ENCODE assay signal across 18 cellular contexts in genomic region chrX:119363391-119363790, GRCh38. TPM values are rescaled to one million over a fixed set of nuclear protein-coding genes. Genes with fewer than 3 reads are reported as not detected.
DNase-seq lines count a peak whose midpoint lies in the region; ATAC-seq, FAIRE-seq and TF ChIP-seq lines count a peak whose summit lies in the region.
"Had no signal": no experiment of that assay in that cellular context is flagged by ENCODE, and none has a peak within 500 bp of the region (broad histone marks: within the 10 kb centered on the region; RNA-seq: fewer than 3 reads in every experiment).

No MANE protein-coding gene starts in this region.

- TF ChIP-seq RAD21 in K562 (CRISPR knock-in tag; conservative IDR thresholded peaks at IDR 0.05 in 1 of 2, IDR thresholded peaks at IDR 0.05 in 1 of 2), result no peak

- TF ChIP-seq POLR2A in K562 (conservative IDR thresholded peaks at IDR 0.05), result no peak

- no peaks in the 10 kb centered on the region for H3K27me3 Mint-ChIP-seq in stimulated activated memory B cell treated with anti-CD40 and anti-IgM and Interleukin-4, amounts not matched to agents 10 μg/mL and 1 μg/mL and 100 μg/mL, for 72 hours

- 2% methylated on average over 6 of the region's 6 CpGs for WGBS in K562 (ENCODE audit: insufficient coverage, low coverage, missing lambda C conversion rate)
- 75% methylated on average over 6 of the region's 6 CpGs for WGBS in smooth muscle cell (ENCODE audit: low lambda C conversion rate)

- H3K4me3 ChIP-seq in K562, result no peak overlapping the region
- H3K4me3 ChIP-seq in smooth muscle cell, result no peak overlapping the region
- H3K4me3 ChIP-seq: HAP-1 had no signal

- intact Hi-C loops in K562 (cut with micrococcal nuclease), result no loop called here

- H3K9me3 Mint-ChIP-seq in stimulated activated memory B cell treated with anti-CD40 and anti-IgM and Interleukin-4, amounts not matched to agents 10 μg/mL and 1 μg/mL and 100 μg/mL, for 72 hours, result no peaks in the 10 kb centered on the region
- H3K9me3 Mint-ChIP-seq: HFFc6 had no signal

- H3K4me2 ChIP-seq in K562 (ENCODE audit: insufficient read depth, low read length), result no peak overlapping the region
- H3K4me2 ChIP-seq in smooth muscle cell, result no peak overlapping the region

- H3K27ac ChIP-seq in K562 (ENCODE audit: extremely low read depth, low read depth, low read length) (no peak overlapping the region), smooth muscle cell (ENCODE audit: low read depth) (no peak overlapping the region)

- H3K36me3 Mint-ChIP-seq in stimulated activated memory B cell treated with anti-CD40 and anti-IgM and Interleukin-4, amounts not matched to agents 10 μg/mL and 1 μg/mL and 100 μg/mL, for 72 hours, result no peaks in the 10 kb centered on the region
- H3K36me3 Mint-ChIP-seq: CD4-positive, alpha-beta memory T cell had no signal

- DNase-seq in NOMO-1 treated with DMSO at 0.1 percent for 48 hours (lab: John Stamatoyannopoulos, UW; ENCODE audit: unreplicated experiment), result peak; percentile 0
- DNase-seq in NOMO-1 (lab: John Stamatoyannopoulos, UW; ENCODE audit: unreplicated experiment in 2 of 2), result no peak
- DNase-seq in K562 (ENCODE audit: extremely low read depth in 1 of 4, low spot score in 3 of 4), result no peak
- peak; percentile 44 for DNase-seq in left lobe of liver (ENCODE audit: low spot score)
- DNase-seq in smooth muscle cell (lab: John Stamatoyannopoulos, UW; ENCODE audit: unreplicated experiment), result no peak
- DNase-seq: 8988T; C1 segment of cervical spinal cord; Calu3; CD4-positive, alpha-beta memory T cell; COR-L47; DND-41; GOT3; HFFc6 had no signal

- H3K36me3 ChIP-seq in K562 (ENCODE audit: control insufficient read depth, insufficient read depth, low read length) (no peaks in the 10 kb centered on the region), smooth muscle cell (ENCODE audit: low read depth) (no peaks in the 10 kb centered on the region)
- H3K36me3 ChIP-seq: HAP-1 had no signal

- H3K9ac ChIP-seq in K562 (ENCODE audit: insufficient read depth in 1 of 2, low read depth in 2 of 2, low read length in 2 of 2) (no peak overlapping the region), smooth muscle cell (ENCODE audit: low read depth) (no peak overlapping the region)

- TF ChIP-seq CTCF in K562 (IDR thresholded peaks at IDR 0.05 in 2 of 3, conservative IDR thresholded peaks at IDR 0.05 in 1 of 3; ENCODE audit: insufficient read depth in 2 of 3, low read depth in 1 of 3, low read length in 3 of 3) (no peak), smooth muscle cell (IDR thresholded peaks at IDR 0.05; ENCODE audit: borderline replicate concordance, insufficient read depth, poor library complexity, severe bottlenecking) (no peak)

- ATAC-seq in K562, result no peak
- peak; percentile 55 for ATAC-seq in left lobe of liver
- ATAC-seq in stimulated activated memory B cell treated with anti-CD40 and anti-IgM and Interleukin-4, amounts not matched to agents 10 μg/mL and 1 μg/mL and 100 μg/mL, for 72 hours, result no peak

- H3K27me3 ChIP-seq in K562 (ENCODE audit: control insufficient read depth in 2 of 2, insufficient read depth in 2 of 2, low read length in 2 of 2), result peaks cover 0 to 16% of the 10 kb centered on the region in 2 experiments; a peak in 3 of 5 replicates
- H3K27me3 ChIP-seq in smooth muscle cell (ENCODE audit: low read depth), result no peaks in the 10 kb centered on the region

- H3K4me1 Mint-ChIP-seq in stimulated activated memory B cell treated with anti-CD40 and anti-IgM and Interleukin-4, amounts not matched to agents 10 μg/mL and 1 μg/mL and 100 μg/mL, for 72 hours, result no peaks in the 10 kb centered on the region
- H3K4me1 Mint-ChIP-seq: CD4-positive, alpha-beta memory T cell had no signal

- H3K27ac Mint-ChIP-seq in stimulated activated memory B cell treated with anti-CD40 and anti-IgM and Interleukin-4, amounts not matched to agents 10 μg/mL and 1 μg/mL and 100 μg/mL, for 72 hours, result no peak overlapping the region
- H3K27ac Mint-ChIP-seq: CD4-positive, alpha-beta memory T cell; HFFc6 had no signal

- no peaks in the 10 kb centered on the region for H3K9me1 ChIP-seq in K562 (ENCODE audit: control insufficient read depth, insufficient read depth, low read length)

- TF ChIP-seq EP300 in K562 (IDR thresholded peaks at IDR 0.05; ENCODE audit: low read length), result no peak

- H3K79me2 ChIP-seq in K562 (ENCODE audit: control insufficient read depth, insufficient read depth, low read length), result no peaks in the 10 kb centered on the region
- H3K79me2 ChIP-seq in smooth muscle cell (ENCODE audit: low read depth), result no peaks in the 10 kb centered on the region

- no peak for FAIRE-seq in K562 (lab: Jason Lieb, UNC)
- FAIRE-seq: G401.6, GM12892, H54 had no signal

- CTCF ChIA-PET in K562 (lab: Yijun Ruan, JAX; ENCODE audit: low intra/inter-chr PET ratio), result no interaction called here

- H3K9me3 ChIP-seq in K562 (replicated peaks; ENCODE audit: control insufficient read depth, insufficient read depth, low read depth, low read length) (no peaks in the 10 kb centered on the region), smooth muscle cell (replicated peaks; ENCODE audit: low read depth) (no peaks in the 10 kb centered on the region)
- H3K9me3 ChIP-seq: HAP-1 had no signal

- H2AFZ ChIP-seq in K562 (ENCODE audit: low read depth, low read length) (no peak overlapping the region), smooth muscle cell (ENCODE audit: low read depth) (no peak overlapping the region)

- POLR2A ChIA-PET in K562 (lab: Yijun Ruan, JAX), result no interaction called here

- H4K20me1 ChIP-seq in K562 (replicated peaks; ENCODE audit: control insufficient read depth, insufficient read depth, low read length), result no peaks in the 10 kb centered on the region
- no peaks in the 10 kb centered on the region for H4K20me1 ChIP-seq in smooth muscle cell (ENCODE audit: low read depth)

- no peak overlapping the region for H3K4me3 Mint-ChIP-seq in stimulated activated memory B cell treated with anti-CD40 and anti-IgM and Interleukin-4, amounts not matched to agents 10 μg/mL and 1 μg/mL and 100 μg/mL, for 72 hours
- H3K4me3 Mint-ChIP-seq: CD4-positive, alpha-beta memory T cell; HFFc6 had no signal

- H3F3A ChIP-seq in smooth muscle cell (ENCODE audit: low read depth), result no peaks in the 10 kb centered on the region

- BruUV-seq in K562 (replicated peaks; lab: Mats Ljungman, UMichigan), result no TSS peak

- H3K4me1 ChIP-seq in K562 (replicated peaks in 1 of 2; ENCODE audit: control insufficient read depth in 2 of 2, insufficient read depth in 2 of 2, low read length in 2 of 2) (no peaks in the 10 kb centered on the region), smooth muscle cell (ENCODE audit: low read depth) (no peaks in the 10 kb centered on the region)
- H3K4me1 ChIP-seq: HAP-1 had no signal

- in situ Hi-C loops in K562 (cut with MboI), result no loop called here

TF ChIP-seq in K562, 482 proteins besides CTCF, POLR2A, EP300 and RAD21:
- peak; percentile 72 for TF ChIP-seq CBX8 (IDR thresholded peaks at IDR 0.05; ENCODE audit: borderline replicate concordance, extremely low read depth, low read depth, low read length, poor library complexity, severe bottlenecking)
- no peak for TF ChIP-seq ETV6 (IDR thresholded peaks at IDR 0.05; ENCODE audit: borderline replicate concordance in 1 of 2, low read depth in 2 of 2, low read length in 1 of 2)
- TF ChIP-seq ETV6 (CRISPR knock-in tag; IDR thresholded peaks at IDR 0.05; ENCODE audit: borderline replicate concordance), result no peak
TF ChIP-seq in K562: peak in this region for 1.

RNA-seq across cellular contexts. Expression of gene SLC25A43, which starts 35.7 kb away (rescaled TPM):
- total RNA-seq in K562 (2011; cell fraction: chromatin; rRNA removed; ENCODE audit: low replicate concordance), result 2.7 and 4.8 TPM in 2 replicates
- total RNA-seq in K562 (2011; cell fraction: nucleolus; rRNA removed), result 1.8 and 2.2 TPM in 2 replicates
- 3.0 and 3.7 TPM in 2 replicates for total RNA-seq in K562 (2011; cell fraction: nucleoplasm; rRNA removed)
- total RNA-seq in K562 (2014; rRNA removed) (4.0 and 5.4 TPM in 2 replicates), K562 (2014; rRNA removed; fragmentation: Illumina TruSeq; extraction: Trizol) (5.1 and 5.7 TPM in 2 replicates), K562 (2015; rRNA removed; fragmentation: Illumina TruSeq; extraction: Trizol) (4.4 and 5.0 TPM in 2 replicates), K562 (2021) (4.8 and 5.8 TPM in 2 replicates), left lobe of liver (7.3 TPM), smooth muscle cell (8.8 and 15.4 TPM in 2 replicates)
- polyA plus RNA-seq in K562 (2011; rRNA removed) (3.2 and 3.6 TPM in 2 replicates), K562 (2014; fragmentation: Illumina TruSeq; extraction: Trizol) (6.6 and 8.4 TPM in 2 replicates), K562 (2014; fragmentation: Nextera tagmentation; extraction: Ambion mirVana) (1 to 10 TPM; 1.3 to 2.2 TPM), K562 (2014; rRNA removed) (2.9 and 4.1 TPM in 2 replicates), smooth muscle cell (11.9 and 15.6 TPM in 2 replicates)
- 3.0 and 3.3 TPM in 2 replicates for polyA plus RNA-seq in K562 (2011; cell fraction: cytosol; rRNA removed)
- polyA plus RNA-seq in K562 (2011; cell fraction: nucleus; rRNA removed), result 2.2 and 2.3 TPM in 2 replicates
- polyA plus RNA-seq in K562 (2012), result 6.8 and 11.2 TPM in 2 replicates
- 1.8 and 1.9 TPM in 2 replicates for polyA minus RNA-seq in K562 (2011; rRNA and poly(A)+ RNA removed)
- polyA minus RNA-seq in K562 (2011; cell fraction: cytosol; rRNA and poly(A)+ RNA removed), result 1.4 and 1.6 TPM in 2 replicates
- polyA minus RNA-seq in K562 (2011; cell fraction: nucleus; rRNA and poly(A)+ RNA removed), result 1.2 and 1.3 TPM in 2 replicates

Comparison
In these comparisons a context has a peak if more than half of its experiments do, and no peak if none do; other contexts are left out.
1. DNase-seq: peak in NOMO-1 treated with DMSO at 0.1 percent for 48 hours (single experiment) and left lobe of liver (single experiment); none in NOMO-1 (0 of 2), K562 (0 of 4) and smooth muscle cell (single experiment).